Comparison of ENCODE assay signal across 8 cellular contexts in the genomic region with DNA sequence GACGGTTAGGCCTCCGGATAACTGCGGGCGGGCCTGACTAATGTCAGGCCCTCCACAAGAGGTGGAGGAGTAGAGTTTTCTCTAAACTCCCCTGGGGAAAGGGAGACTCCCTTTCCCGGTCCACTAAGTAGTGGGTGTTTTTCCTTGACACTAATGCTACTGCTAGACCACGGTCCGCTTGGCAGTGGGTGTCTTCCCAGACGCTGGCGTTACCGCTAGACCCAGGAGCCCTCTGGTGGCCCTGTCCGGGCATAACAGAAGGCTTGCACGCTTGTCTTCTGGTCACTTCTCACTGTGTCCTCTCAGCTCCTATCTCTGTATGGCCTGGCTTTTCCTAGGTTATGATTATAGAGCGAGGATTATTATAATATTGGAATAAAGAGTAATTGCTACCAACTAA.
DNase-seq lines count a peak whose midpoint lies in the region; ATAC-seq and TF ChIP-seq lines count a peak whose summit lies in the region.
"Not testable (repeated sequence)": the region's sequence is repeated elsewhere in the genome, so short reads cannot be mapped to it uniquely, and the experiment has no call there.

No MANE protein-coding gene starts in this region.

- H3K79me2 ChIP-seq in GM23248 (ENCODE audit: insufficient read depth) = peaks cover 27% of the 10 kb centered on the region

- not testable (repeated sequence) for H3K4me2 ChIP-seq in GM23248 (ENCODE audit: unreplicated experiment)

- H3K27me3 ChIP-seq in GM23248 (replicated peaks; ENCODE audit: insufficient read depth); Panc1 (ENCODE audit: control insufficient read depth, insufficient read depth, low read length); testis: not testable (repeated sequence)

- TF ChIP-seq CTCF in Panc1 (IDR thresholded peaks at IDR 0.05) (peak; percentile 85), testis (IDR thresholded peaks at IDR 0.05) (peak in 2 of 3 experiments; percentile 18 to 32)

- not testable (repeated sequence) for H3K4me3 ChIP-seq in GM23248; Panc1 (ENCODE audit: low read depth in 2 of 2, low read length in 2 of 2); testis

- 91 to 94% methylated on average over 13 of the region's 13 CpGs for WGBS in GM23248 (ENCODE audit: low coverage in 1 of 2, low lambda C conversion rate in 2 of 2, missing lambda C conversion rate in 2 of 2), 2 experiments
- 85 to 86% methylated on average over 13 of the region's 13 CpGs for WGBS in testis, 2 donors

- in situ Hi-C loops in GM23248 (cut with MboI); Panc1 (cut with HindIII; ENCODE audit: low pct_unique_long_range_greater_than_20kb, low sequenced_read_pairs): not testable (repeated sequence)

- H3K27ac ChIP-seq in GM23248; Panc1 (ENCODE audit: low read length); testis: not testable (repeated sequence)

- POLR2A ChIA-PET in Panc1 (lab: Charles Lee) = not testable (repeated sequence)

- CTCF ChIA-PET in Panc1 (lab: Charles Lee) = not testable (repeated sequence)

- H2AFZ ChIP-seq in GM23248 = not testable (repeated sequence)

- not testable (repeated sequence) for H3F3A ChIP-seq in GM23248 (ENCODE audit: insufficient read depth)

- TF ChIP-seq POLR2A in erythroblast (IDR thresholded peaks at IDR 0.05; ENCODE audit: low read length); testis (IDR thresholded peaks at IDR 0.05): not testable (repeated sequence)

- not testable (repeated sequence) for H4K20me1 ChIP-seq in GM23248 (ENCODE audit: insufficient read depth)

- H3K4me1 ChIP-seq in GM23248 (ENCODE audit: insufficient read depth); Panc1 (ENCODE audit: control insufficient read depth, insufficient read depth, low read length); testis: not testable (repeated sequence)

- not testable (repeated sequence) for H3K9me2 ChIP-seq in GM23248 (ENCODE audit: insufficient read depth)

- DNase-seq in CMK (ENCODE audit: low read depth) (peak; percentile 8), GM23248 (peak; percentile 32), MV-4-11 (lab: John Stamatoyannopoulos, UW) (peak; percentile 8), amniotic epithelial cell (ENCODE audit: low read depth) (peak; percentile 43), erythroblast (lab: John Stamatoyannopoulos, UW) (peak; percentile 39 to 45), kidney glomerular epithelial cell (lab: John Stamatoyannopoulos, UW) (peak; percentile 69), testis (peak; percentile 58)
- not testable (repeated sequence) for DNase-seq in Panc1 (ENCODE audit: low read depth, low spot score)

- intact Hi-C loops in Panc1 (cut with micrococcal nuclease; ENCODE audit: unreplicated experiment); testis (cut with DNase I; ENCODE audit: low total_unique reads): not testable (repeated sequence)

- not testable (repeated sequence) for H3K36me3 ChIP-seq in GM23248 (ENCODE audit: low read depth); Panc1 (ENCODE audit: control insufficient read depth, insufficient read depth, low read length); testis (ENCODE audit: low read depth, missing control alignments)

- not testable (repeated sequence) for H3K9me3 ChIP-seq in GM23248 (ENCODE audit: low read depth); Panc1 (ENCODE audit: control insufficient read depth, insufficient read depth, low read depth, low read length); testis

- ATAC-seq in Panc1 = not testable (repeated sequence)

- H3K9ac ChIP-seq in GM23248 = not testable (repeated sequence)

- BruUV-seq in Panc1 (replicated peaks; lab: Mats Ljungman, UMichigan) = not testable (repeated sequence)
